Comparison of ENCODE assay signal across 16 cellular contexts in the genomic region with DNA sequence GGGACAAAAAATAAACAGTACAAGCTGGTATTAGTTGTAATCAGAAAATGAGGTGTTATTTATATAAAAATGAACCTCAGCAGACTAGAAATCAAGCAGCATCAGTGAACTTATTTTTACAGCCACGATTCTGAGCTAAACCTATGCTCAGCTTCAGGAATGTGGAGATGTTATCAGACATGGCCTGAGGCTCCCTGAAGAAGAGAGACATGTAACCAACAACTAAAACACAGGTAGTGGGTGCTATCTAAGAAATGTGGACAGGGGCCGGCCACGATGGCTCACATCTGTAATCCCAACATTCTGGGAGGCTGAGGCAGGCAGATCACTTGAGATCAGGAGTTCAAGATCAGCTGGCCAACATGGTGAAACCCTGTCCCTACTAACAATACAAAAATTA.
DNase-seq lines count a peak whose midpoint lies in the region; ATAC-seq, FAIRE-seq and TF ChIP-seq lines count a peak whose summit lies in the region.
"Had no signal": no experiment of that assay in that cellular context is flagged by ENCODE, and none has a peak within 500 bp of the region (broad histone marks: within the 10 kb centered on the region; RNA-seq: fewer than 3 reads in every experiment).

No MANE protein-coding gene starts in this region.

- H3K27me3 Mint-ChIP-seq in activated naive CD4-positive, alpha-beta T cell treated with anti-CD3 and anti-CD28 coated beads, Interleukin-2, amount 10 ng/mL, durations not matched to agents 7 days and 5 days: no peaks in the 10 kb centered on the region
- no peaks in the 10 kb centered on the region for H3K27me3 Mint-ChIP-seq in activated T-helper 17 cell treated with anti-CD3 and anti-CD28 coated beads, Interleukin-2, amount 50 U/mL, for 72 hours
- no peaks in the 10 kb centered on the region for H3K27me3 Mint-ChIP-seq in osteocyte (ENCODE audit: unreplicated experiment)
- no peaks in the 10 kb centered on the region for H3K27me3 Mint-ChIP-seq in activated CD8-positive, alpha-beta memory T cell treated with anti-CD3 and anti-CD28 coated beads, Interleukin-2, amount 10 ng/mL, durations not matched to agents 7 days and 5 days

- H3K27ac Mint-ChIP-seq in activated naive CD4-positive, alpha-beta T cell treated with anti-CD3 and anti-CD28 coated beads, Interleukin-2, amount 10 ng/mL, durations not matched to agents 7 days and 5 days: peak overlapping the region; percentile 77
- peak overlapping the region; percentile 34 for H3K27ac Mint-ChIP-seq in activated T-helper 17 cell treated with anti-CD3 and anti-CD28 coated beads, Interleukin-2, amount 50 U/mL, for 72 hours
- no peak overlapping the region for H3K27ac Mint-ChIP-seq in osteocyte (ENCODE audit: unreplicated experiment)
- H3K27ac Mint-ChIP-seq in activated CD8-positive, alpha-beta memory T cell treated with anti-CD3 and anti-CD28 coated beads, Interleukin-2, amount 10 ng/mL, durations not matched to agents 7 days and 5 days: no peak overlapping the region

- H3K9me3 Mint-ChIP-seq in activated naive CD4-positive, alpha-beta T cell treated with anti-CD3 and anti-CD28 coated beads, Interleukin-2, amount 10 ng/mL, durations not matched to agents 7 days and 5 days: peaks cover 14% of the 10 kb centered on the region
- no peaks in the 10 kb centered on the region for H3K9me3 Mint-ChIP-seq in activated T-helper 17 cell treated with anti-CD3 and anti-CD28 coated beads, Interleukin-2, amount 50 U/mL, for 72 hours
- peaks cover 39% of the 10 kb centered on the region for H3K9me3 Mint-ChIP-seq in osteocyte (ENCODE audit: unreplicated experiment)
- no peaks in the 10 kb centered on the region for H3K9me3 Mint-ChIP-seq in activated CD8-positive, alpha-beta memory T cell treated with anti-CD3 and anti-CD28 coated beads, Interleukin-2, amount 10 ng/mL, durations not matched to agents 7 days and 5 days (ENCODE audit: low read depth)

- CTCF ChIA-PET in activated naive CD4-positive, alpha-beta T cell treated with anti-CD3 and anti-CD28 coated beads, Interleukin-2, amount 10 ng/mL, durations not matched to agents 7 days and 5 days (lab: Charles Lee): no interaction called here
- CTCF ChIA-PET in activated CD8-positive, alpha-beta memory T cell treated with anti-CD3 and anti-CD28 coated beads, Interleukin-2, amount 10 ng/mL, durations not matched to agents 7 days and 5 days (lab: Charles Lee): no interaction called here

- no peak for TF ChIP-seq POLR2A in GM12892 (IDR thresholded peaks at IDR 0.05; ENCODE audit: low read depth, low read length)

- no peak for DNase-seq in activated naive CD4-positive, alpha-beta T cell treated with anti-CD3 and anti-CD28 coated beads, Interleukin-2, amount 10 ng/mL, durations not matched to agents 7 days and 5 days
- no peak for DNase-seq in activated naive CD4-positive, alpha-beta T cell (lab: John Stamatoyannopoulos, UW)
- DNase-seq in GM12892 (ENCODE audit: insufficient read length) (no peak), osteocyte (ENCODE audit: extremely low spot score, unreplicated experiment) (peak; percentile 36), retina (no peak)
- no peak for DNase-seq in activated CD8-positive, alpha-beta memory T cell treated with anti-CD3 and anti-CD28 coated beads, Interleukin-2, amount 10 ng/mL, durations not matched to agents 7 days and 5 days
- DNase-seq: BE2C, DMS 273 treated with DMSO at 0.1 percent for 48 hours, H7, NCI-H1105 treated with DMSO at 0.1 percent for 48 hours, NCI-H187, NCI-H774, Peyer's patch, Right ventricle myocardium superior had no signal

- peak; percentile 54 for FAIRE-seq in GM12892 (lab: Jason Lieb, UNC)
- FAIRE-seq: HepG2 had no signal

- peaks cover 13% of the 10 kb centered on the region for H3K36me3 Mint-ChIP-seq in activated naive CD4-positive, alpha-beta T cell treated with anti-CD3 and anti-CD28 coated beads, Interleukin-2, amount 10 ng/mL, durations not matched to agents 7 days and 5 days
- H3K36me3 Mint-ChIP-seq in activated T-helper 17 cell treated with anti-CD3 and anti-CD28 coated beads, Interleukin-2, amount 50 U/mL, for 72 hours (ENCODE audit: low read depth): no peaks in the 10 kb centered on the region
- H3K36me3 Mint-ChIP-seq in osteocyte (ENCODE audit: unreplicated experiment): no peaks in the 10 kb centered on the region
- peaks cover 1% of the 10 kb centered on the region for H3K36me3 Mint-ChIP-seq in activated CD8-positive, alpha-beta memory T cell treated with anti-CD3 and anti-CD28 coated beads, Interleukin-2, amount 10 ng/mL, durations not matched to agents 7 days and 5 days

- ATAC-seq in activated T-helper 17 cell treated with anti-CD3 and anti-CD28 coated beads, Interleukin-2, amount 50 U/mL, for 72 hours (replicated peaks): no peak
- no peak for ATAC-seq in activated CD8-positive, alpha-beta memory T cell treated with anti-CD3 and anti-CD28 coated beads, Interleukin-2, amount 10 ng/mL, durations not matched to agents 7 days and 5 days
- ATAC-seq: HepG2 had no signal

- peaks cover 42% of the 10 kb centered on the region for H3K4me1 Mint-ChIP-seq in activated naive CD4-positive, alpha-beta T cell treated with anti-CD3 and anti-CD28 coated beads, Interleukin-2, amount 10 ng/mL, durations not matched to agents 7 days and 5 days
- peaks cover 26% of the 10 kb centered on the region for H3K4me1 Mint-ChIP-seq in activated T-helper 17 cell treated with anti-CD3 and anti-CD28 coated beads, Interleukin-2, amount 50 U/mL, for 72 hours
- H3K4me1 Mint-ChIP-seq in osteocyte (ENCODE audit: unreplicated experiment): no peaks in the 10 kb centered on the region
- H3K4me1 Mint-ChIP-seq in activated CD8-positive, alpha-beta memory T cell treated with anti-CD3 and anti-CD28 coated beads, Interleukin-2, amount 10 ng/mL, durations not matched to agents 7 days and 5 days: peaks cover 27% of the 10 kb centered on the region

- no peak overlapping the region for H3K4me3 Mint-ChIP-seq in activated naive CD4-positive, alpha-beta T cell treated with anti-CD3 and anti-CD28 coated beads, Interleukin-2, amount 10 ng/mL, durations not matched to agents 7 days and 5 days
- H3K4me3 Mint-ChIP-seq in activated T-helper 17 cell treated with anti-CD3 and anti-CD28 coated beads, Interleukin-2, amount 50 U/mL, for 72 hours: peak overlapping the region; percentile 33
- no peak overlapping the region for H3K4me3 Mint-ChIP-seq in osteocyte (ENCODE audit: unreplicated experiment)
- no peak overlapping the region for H3K4me3 Mint-ChIP-seq in activated CD8-positive, alpha-beta memory T cell treated with anti-CD3 and anti-CD28 coated beads, Interleukin-2, amount 10 ng/mL, durations not matched to agents 7 days and 5 days

- TF ChIP-seq CTCF in osteocyte (IDR thresholded peaks at IDR 0.05): no peak

Comparison
In these comparisons a context has a peak if more than half of its experiments do, and no peak if none do; other contexts are left out.
1. H3K27ac Mint-ChIP-seq: peak in activated naive CD4-positive, alpha-beta T cell treated with anti-CD3 and anti-CD28 coated beads, Interleukin-2, amount 10 ng/mL, durations not matched to agents 7 days and 5 days (single experiment) and activated T-helper 17 cell treated with anti-CD3 and anti-CD28 coated beads, Interleukin-2, amount 50 U/mL, for 72 hours (single experiment); none in osteocyte (single experiment) and activated CD8-positive, alpha-beta memory T cell treated with anti-CD3 and anti-CD28 coated beads, Interleukin-2, amount 10 ng/mL, durations not matched to agents 7 days and 5 days (single experiment).